ENCODE assay signal across 1 cellular context in genomic region chr14:91305650-91306431, GRCh38.
TF ChIP-seq lines count a peak whose summit lies in the region.

No MANE protein-coding gene starts in this region.

TF ChIP-seq in GM23338, 12 proteins besides CTCF, POLR2A, EP300 and RAD21 (continued from another document):
- TF ChIP-seq EZH2phosphoT487 (IDR thresholded peaks at IDR 0.05; ENCODE audit: unreplicated experiment) (no peak), ZNF114 (CRISPR knock-in tag; IDR thresholded peaks at IDR 0.05) (no peak)
